Comparison of ENCODE assay signal across 5 cellular contexts in genomic region chr7:143180771-143181170, GRCh38. TPM values are rescaled to one million over a fixed set of nuclear protein-coding genes. Genes with fewer than 3 reads are reported as not detected.
"Had no signal": no experiment of that assay in that cellular context is flagged by ENCODE, and none has a peak within 500 bp of the region (broad histone marks: within the 10 kb centered on the region; RNA-seq: fewer than 3 reads in every experiment).

No MANE protein-coding gene starts in this region.

RNA-seq across cellular contexts. Expression of gene TAS2R39, which starts 2.4 kb away (rescaled TPM):
- total RNA-seq: HepG2, HT-29, HT1080, IMR-90 had no signal
- polyA plus RNA-seq: HepG2, IgD-negative memory B cell, IMR-90 had no signal

RNA-seq across cellular contexts. Expression of gene TAS2R40, which starts 41.1 kb away (rescaled TPM):
- total RNA-seq: HepG2, HT-29, HT1080, IMR-90 had no signal
- polyA plus RNA-seq: HepG2, IgD-negative memory B cell, IMR-90 had no signal

RNA-seq across cellular contexts. Expression of gene PIP, which starts 48.9 kb away (rescaled TPM):
- total RNA-seq: HepG2, HT-29, HT1080, IMR-90 had no signal
- polyA plus RNA-seq: HepG2, IgD-negative memory B cell, IMR-90 had no signal
